2 cellular contexts compared by ENCODE assay signal in genomic region chr17:224576-224975, GRCh38. TPM values are rescaled to one million over a fixed set of nuclear protein-coding genes. Genes with fewer than 3 reads are reported as not detected.
"Had no signal": no experiment of that assay in that cellular context is flagged by ENCODE, and none has a peak within 500 bp of the region (broad histone marks: within the 10 kb centered on the region; RNA-seq: fewer than 3 reads in every experiment).

No MANE protein-coding gene starts in this region.

RNA-seq across cellular contexts. Expression of gene DOC2B, which starts 43.1 kb away (rescaled TPM):
- total RNA-seq: LHCN-M2, MCF 10A had no signal
